In the genomic region with DNA sequence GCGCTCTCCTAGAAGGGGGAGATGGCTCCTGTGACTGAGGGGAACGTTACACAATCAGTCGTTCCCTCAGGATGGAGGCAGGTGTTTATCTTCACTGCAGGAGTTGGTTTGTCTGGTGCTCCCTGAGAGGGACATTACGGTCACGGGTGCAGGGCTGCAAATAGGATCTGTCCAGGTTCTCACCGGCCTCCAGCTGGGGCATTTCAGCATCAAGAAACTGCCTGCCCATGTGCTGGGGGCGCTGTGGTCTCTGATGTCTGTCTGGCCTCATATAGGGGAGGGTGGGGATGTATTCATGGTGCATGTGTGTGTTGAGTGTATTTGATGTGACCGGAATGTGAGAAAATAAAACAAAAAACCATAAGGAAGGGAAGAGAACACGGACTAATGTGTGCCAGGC, we compare ENCODE assay signal across 11 cellular contexts.
A peak's percentile ranks its signal among the peaks of the same experiment; 100 is the strongest.
DNase-seq lines count a peak whose midpoint lies in the region; ATAC-seq and TF ChIP-seq lines count a peak whose summit lies in the region.
"Had no signal": no experiment of that assay in that cellular context is flagged by ENCODE, and none has a peak within 500 bp of the region (broad histone marks: within the 10 kb centered on the region; RNA-seq: fewer than 3 reads in every experiment).

No MANE protein-coding gene starts in this region.

- H3K27me3 ChIP-seq in Panc1 (ENCODE audit: control insufficient read depth, insufficient read depth, low read length) (no peaks in the 10 kb centered on the region; the same call in 1 of the 2 replicates), esophagus squamous epithelium (no peaks in the 10 kb centered on the region)

- intact Hi-C loops in Panc1 (cut with micrococcal nuclease; ENCODE audit: unreplicated experiment) = no loop called here
- intact Hi-C loops in esophagus squamous epithelium (cut with DNase I) = no loop called here

- no peak for TF ChIP-seq POLR2A in esophagus squamous epithelium (IDR thresholded peaks at IDR 0.05)

- H3K9me3 Mint-ChIP-seq in brain = peaks cover 0 to under 1% (median under 1%) of the 10 kb centered on the region in 5 experiments
- peaks cover 5 to 8% of the 10 kb centered on the region in 2 donors for H3K9me3 Mint-ChIP-seq in stimulated activated naive B cell treated with anti-CD40 and anti-IgM and Interleukin-4, amounts not matched to agents 10 μg/mL and 1 μg/mL and 100 μg/mL, for 72 hours

- BruUV-seq in Panc1 (replicated peaks; lab: Mats Ljungman, UMichigan) = no TSS peak

- CTCF ChIA-PET in Panc1 (lab: Charles Lee) = no interaction called here

- ATAC-seq in Panc1 = no peak
- no peak for ATAC-seq in stimulated activated naive B cell treated with anti-CD40 and anti-IgM and Interleukin-4, amounts not matched to agents 10 μg/mL and 1 μg/mL and 100 μg/mL, for 72 hours (replicated peaks)
- ATAC-seq in GM19452 (IDR thresholded peaks at IDR 0.05; ENCODE audit: unreplicated experiment) = no peak

- DNase-seq in NCI-H82 (lab: John Stamatoyannopoulos, UW) (peak; percentile 36), NCI-H82 treated with DMSO at 0.1 percent for 48 hours (lab: John Stamatoyannopoulos, UW; ENCODE audit: unreplicated experiment) (no peak), Panc1 (ENCODE audit: low read depth, low spot score) (no peak), esophagus squamous epithelium (lab: John Stamatoyannopoulos, UW) (no peak)
- no peak for DNase-seq in stimulated activated naive B cell treated with anti-CD40 and anti-IgM and Interleukin-4, amounts not matched to agents 10 μg/mL and 1 μg/mL and 100 μg/mL, for 72 hours
- no peak for DNase-seq in stimulated activated CD4-positive, alpha-beta T cell treated with anti-CD3 and anti-CD28 coated beads, Interleukin-4, amount 100 ng/mL, for 24 hours
- DNase-seq: NCI-H1694 treated with DMSO at 0.1 percent for 48 hours, NCI-H524 treated with DMSO at 0.1 percent for 48 hours, SW 1271 had no signal

- H3K9me3 ChIP-seq in Panc1 (ENCODE audit: control insufficient read depth, insufficient read depth, low read depth, low read length) = no peaks in the 10 kb centered on the region
- H3K9me3 ChIP-seq in esophagus squamous epithelium = peaks cover 0 to 6% (median 4%) of the 10 kb centered on the region in 3 donors

- H3K4me1 Mint-ChIP-seq in brain = peaks cover 45% of the 10 kb centered on the region
- H3K4me1 Mint-ChIP-seq in stimulated activated naive B cell treated with anti-CD40 and anti-IgM and Interleukin-4, amounts not matched to agents 10 μg/mL and 1 μg/mL and 100 μg/mL, for 72 hours = peaks cover 43 to 59% of the 10 kb centered on the region in 2 donors

- H3K4me3 ChIP-seq in Panc1 (ENCODE audit: low read depth in 2 of 2, low read length in 2 of 2) (no peak overlapping the region), esophagus squamous epithelium (no peak overlapping the region)

- H3K27ac Mint-ChIP-seq in brain = peak overlapping the region in 4 of 5 experiments; percentile 1 to 88 (median 54)
- H3K27ac Mint-ChIP-seq in stimulated activated naive B cell treated with anti-CD40 and anti-IgM and Interleukin-4, amounts not matched to agents 10 μg/mL and 1 μg/mL and 100 μg/mL, for 72 hours = peak overlapping the region; percentile 28

- POLR2A ChIA-PET in Panc1 (lab: Charles Lee) = no interaction called here

- peak; percentile 21; the same call in 1 of the 2 replicates for TF ChIP-seq CTCF in Panc1 (IDR thresholded peaks at IDR 0.05)
- TF ChIP-seq CTCF in brain (conservative IDR thresholded peaks at IDR 0.05) = no peak
- no peak for TF ChIP-seq CTCF in esophagus squamous epithelium (IDR thresholded peaks at IDR 0.05)

- no peaks in the 10 kb centered on the region for H3K27me3 Mint-ChIP-seq in brain
- no peaks in the 10 kb centered on the region for H3K27me3 Mint-ChIP-seq in stimulated activated naive B cell treated with anti-CD40 and anti-IgM and Interleukin-4, amounts not matched to agents 10 μg/mL and 1 μg/mL and 100 μg/mL, for 72 hours

- in situ Hi-C loops in Panc1 (cut with HindIII; ENCODE audit: low pct_unique_long_range_greater_than_20kb, low sequenced_read_pairs) = no loop called here

- no peak overlapping the region for H3K4me3 Mint-ChIP-seq in brain
- H3K4me3 Mint-ChIP-seq in stimulated activated naive B cell treated with anti-CD40 and anti-IgM and Interleukin-4, amounts not matched to agents 10 μg/mL and 1 μg/mL and 100 μg/mL, for 72 hours = no peak overlapping the region

- 76% methylated on average over 4 to 9 of the region's 9 CpGs for WGBS in esophagus squamous epithelium, 2 donors

- peaks cover 15% of the 10 kb centered on the region for H3K36me3 Mint-ChIP-seq in brain
- H3K36me3 Mint-ChIP-seq in stimulated activated naive B cell treated with anti-CD40 and anti-IgM and Interleukin-4, amounts not matched to agents 10 μg/mL and 1 μg/mL and 100 μg/mL, for 72 hours = peaks cover 17 to 28% of the 10 kb centered on the region in 2 donors

- no peak overlapping the region for H3K27ac ChIP-seq in Panc1 (ENCODE audit: low read length)
- H3K27ac ChIP-seq in esophagus squamous epithelium = no peak overlapping the region

- H3K36me3 ChIP-seq in Panc1 (ENCODE audit: control insufficient read depth, insufficient read depth, low read length) = no peaks in the 10 kb centered on the region
- no peaks in the 10 kb centered on the region for H3K36me3 ChIP-seq in esophagus squamous epithelium

- H3K4me1 ChIP-seq in Panc1 (ENCODE audit: control insufficient read depth, insufficient read depth, low read length) (no peaks in the 10 kb centered on the region), esophagus squamous epithelium (no peaks in the 10 kb centered on the region)
